Comparison of ENCODE assay signal across 8 cellular contexts in genomic region chr7:37832194-37832593, GRCh38. TPM values are rescaled to one million over a fixed set of nuclear protein-coding genes. Genes with fewer than 3 reads are reported as not detected.
A peak's percentile ranks its signal among the peaks of the same experiment; 100 is the strongest.
DNase-seq lines count a peak whose midpoint lies in the region; ATAC-seq and TF ChIP-seq lines count a peak whose summit lies in the region.

No MANE protein-coding gene starts in this region.

- H3K27ac ChIP-seq in tibial nerve, result no peak overlapping the region

- TF ChIP-seq EP300 in tibial nerve (IDR thresholded peaks at IDR 0.05), result peak in 1 of 2 donors; percentile 44

- H3K36me3 Mint-ChIP-seq in CD14-positive monocyte, result peaks cover 5 to 20% of the 10 kb centered on the region in 2 donors

- DNase-seq in CD14-positive monocyte (ENCODE audit: low spot score) (peak; percentile 71), hippocampal formation (lab: John Stamatoyannopoulos, UW) (peak; percentile 73 to 78), tibial nerve (ENCODE audit: low spot score in 2 of 2) (peak; percentile 57 to 73), NCI-H2227 treated with DMSO at 0.1 percent for 48 hours (lab: John Stamatoyannopoulos, UW) (no peak), NCI-H1436 (lab: John Stamatoyannopoulos, UW) (no peak)

- no peak overlapping the region for H3K4me3 ChIP-seq in tibial nerve

- no peaks in the 10 kb centered on the region for H3K27me3 ChIP-seq in tibial nerve

- peaks cover 0 to 3% (median 0%) of the 10 kb centered on the region in 7 donors for H3K9me3 Mint-ChIP-seq in CD14-positive monocyte

- TF ChIP-seq POLR2A in tibial nerve (IDR thresholded peaks at IDR 0.05), result no peak

- WGBS in tibial nerve, 2 donors, result 30 to 42% methylated on average over 4 of the region's 4 CpGs

- H3K27me3 Mint-ChIP-seq in CD14-positive monocyte (ENCODE audit: low read depth in 3 of 3), result peaks cover 0 to 3% (median 2%) of the 10 kb centered on the region in 3 donors

- H3K36me3 ChIP-seq in tibial nerve, result no peaks in the 10 kb centered on the region

- intact Hi-C loops in CD14-positive monocyte (cut with micrococcal nuclease), result loop anchor here (10.0 kb wide), 3 partner anchors 207 to 627 kb away; no protein-coding TSS in a partner anchor

- H3K9me3 ChIP-seq in tibial nerve, result no peaks in the 10 kb centered on the region

- no peak overlapping the region for H3K4me3 Mint-ChIP-seq in CD14-positive monocyte

- no peak overlapping the region for H3K27ac Mint-ChIP-seq in CD14-positive monocyte

- peak; percentile 76 for ATAC-seq in GM19372 (IDR thresholded peaks at IDR 0.05; ENCODE audit: low read depth, unreplicated experiment)
- ATAC-seq in HG03469 (IDR thresholded peaks at IDR 0.05; ENCODE audit: unreplicated experiment), result peak; percentile 88
- no peak for ATAC-seq in SK-N-SH treated with all-trans-retinoic acid at 6 μM for 48 hours

- peaks cover 19% of the 10 kb centered on the region for H3K4me1 Mint-ChIP-seq in CD14-positive monocyte

- H3K4me1 ChIP-seq in tibial nerve, result peaks cover 0 to 10% (median 0%) of the 10 kb centered on the region in 4 donors

- TF ChIP-seq CTCF in CD14-positive monocyte (IDR thresholded peaks at IDR 0.05), result peak; percentile 67
- peak in 3 of 5 experiments; percentile 28 to 45 (median 32) for TF ChIP-seq CTCF in tibial nerve (IDR thresholded peaks at IDR 0.05)

TF ChIP-seq in SK-N-SH treated with all-trans-retinoic acid at 6 μM for 48 hours, 23 proteins besides CTCF, POLR2A, EP300 and RAD21:
- TF ChIP-seq ISL1 (CRISPR knock-in tag; IDR thresholded peaks at IDR 0.05) (peak; percentile 31; the same call in 1 of the 2 replicates), PATZ1 (CRISPR knock-in tag; IDR thresholded peaks at IDR 0.05; ENCODE audit: borderline replicate concordance) (no peak)
TF ChIP-seq in SK-N-SH treated with all-trans-retinoic acid at 6 μM for 48 hours: peak in this region for 1.

RNA-seq across cellular contexts. Expression of gene NME8, which starts 16.2 kb away (rescaled TPM):
- polyA plus RNA-seq in CD14-positive monocyte, result 1 to 10 TPM; 3.2 to 4.8 TPM
- not detected for total RNA-seq in tibial nerve

Comparison
In these comparisons a context has a peak if more than half of its experiments do, and no peak if none do; other contexts are left out.
1. DNase-seq: peak in CD14-positive monocyte (single experiment), hippocampal formation (2 of 2) and tibial nerve (2 of 2); none in NCI-H2227 treated with DMSO at 0.1 percent for 48 hours (single experiment) and NCI-H1436 (single experiment).